ENCODE assay signal across 21 cellular contexts in genomic region chr9:86633904-86634303, GRCh38.
A peak's percentile ranks its signal among the peaks of the same experiment; 100 is the strongest.
DNase-seq lines count a peak whose midpoint lies in the region; TF ChIP-seq lines count a peak whose summit lies in the region.
"Had no signal": no experiment of that assay in that cellular context is flagged by ENCODE, and none has a peak within 500 bp of the region (broad histone marks: within the 10 kb centered on the region; RNA-seq: fewer than 3 reads in every experiment).

No MANE protein-coding gene starts in this region.

- no peak for TF ChIP-seq CTCF in nephron progenitor cell (IDR thresholded peaks at IDR 0.05)

- no peak overlapping the region for H3K4me2 ChIP-seq in neuronal stem cell (ENCODE audit: insufficient read depth, low read length, poor library complexity, severe bottlenecking)
- H3K4me2 ChIP-seq: A549; BLaER1 treated with 17β-estradiol and CSF1 and Interleukin-3, amounts not matched to agents 10 nM and 100 nM had no signal

- H2AFZ ChIP-seq in neuronal stem cell (ENCODE audit: low read length): no peak overlapping the region

- H4K91ac ChIP-seq in neuronal stem cell (ENCODE audit: low read depth, low read length, poor library complexity): no peak overlapping the region

- no peaks in the 10 kb centered on the region for H3K27me3 ChIP-seq in neuronal stem cell (ENCODE audit: control insufficient read depth in 3 of 3, insufficient read depth in 3 of 3, low read depth in 1 of 3, low read length in 3 of 3)
- H3K27me3 ChIP-seq: BLaER1 treated with 17β-estradiol and CSF1 and Interleukin-3, amounts not matched to agents 10 nM and 100 nM had no signal

- H3K4me3 ChIP-seq in neuronal stem cell (ENCODE audit: low read length in 2 of 2): no peak overlapping the region
- H3K4me3 ChIP-seq: A549; BLaER1 treated with 17β-estradiol and CSF1 and Interleukin-3, amounts not matched to agents 10 nM and 100 nM; GM12878 had no signal

- H3K79me1 ChIP-seq in neuronal stem cell (ENCODE audit: low read depth, low read length): no peaks in the 10 kb centered on the region

- no peak overlapping the region for H2BK15ac ChIP-seq in neuronal stem cell (ENCODE audit: low read length)

- no peak overlapping the region for H2BK120ac ChIP-seq in neuronal stem cell (ENCODE audit: low read depth, low read length)

- H3K4me3 Mint-ChIP-seq in nephron progenitor cell: no peak overlapping the region
- H3K4me3 Mint-ChIP-seq: B cell; CD4-positive, alpha-beta T cell; CD8-positive, alpha-beta T cell had no signal

- peaks cover 26% of the 10 kb centered on the region for H3K9me3 Mint-ChIP-seq in nephron progenitor cell
- H3K9me3 Mint-ChIP-seq: CD4-positive, alpha-beta T cell; CD8-positive, alpha-beta T cell had no signal

- no peak overlapping the region for H2BK5ac ChIP-seq in neuronal stem cell (ENCODE audit: low read length)

- H3K27me3 Mint-ChIP-seq in nephron progenitor cell (ENCODE audit: low read depth, poor library complexity): no peaks in the 10 kb centered on the region

- peak overlapping the region; percentile 16 for H2AK5ac ChIP-seq in neuronal stem cell (ENCODE audit: low read depth, low read length)

- peaks cover 2 to 8% of the 10 kb centered on the region in 2 donors for H3K4me1 ChIP-seq in neuronal stem cell (ENCODE audit: control insufficient read depth in 2 of 2, insufficient read depth in 1 of 2, low read depth in 1 of 2, low read length in 2 of 2)
- H3K4me1 ChIP-seq: A549; BLaER1 treated with 17β-estradiol and CSF1 and Interleukin-3, amounts not matched to agents 10 nM and 100 nM; Caco-2 had no signal

- peaks cover 0 to 2% of the 10 kb centered on the region in 2 donors for H3K9me3 ChIP-seq in neuronal stem cell (replicated peaks in 1 of 2; ENCODE audit: control insufficient read depth in 2 of 2, insufficient read depth in 1 of 2, low read depth in 1 of 2, low read length in 2 of 2)
- H3K9me3 ChIP-seq: A549, Caco-2 had no signal

- H3K36me3 Mint-ChIP-seq in nephron progenitor cell (ENCODE audit: low read depth): no peaks in the 10 kb centered on the region
- H3K36me3 Mint-ChIP-seq: CD8-positive, alpha-beta T cell had no signal

- H3K23ac ChIP-seq in neuronal stem cell (ENCODE audit: low read depth, low read length, poor library complexity): no peak overlapping the region

- H3K36me3 ChIP-seq in neuronal stem cell (replicated peaks in 1 of 2; ENCODE audit: control insufficient read depth in 2 of 2, insufficient read depth in 2 of 2, low read length in 2 of 2): no peaks in the 10 kb centered on the region
- H3K36me3 ChIP-seq: BLaER1 treated with 17β-estradiol and CSF1 and Interleukin-3, amounts not matched to agents 10 nM and 100 nM had no signal

- H2BK12ac ChIP-seq in neuronal stem cell (ENCODE audit: low read length): no peak overlapping the region

- WGBS in neuronal stem cell (ENCODE audit: extremely low coverage in 2 of 2, insufficient read length in 2 of 2, insufficient replicate concordance in 1 of 2), 2 donors: no CpG with 5 or more reads among the region's 3 CpGs

- peaks cover 44% of the 10 kb centered on the region for H3K4me1 Mint-ChIP-seq in nephron progenitor cell
- H3K4me1 Mint-ChIP-seq: B cell had no signal

- H4K8ac ChIP-seq in neuronal stem cell (ENCODE audit: low read depth, low read length): no peak overlapping the region

- in situ Hi-C loops in G401 (cut with HindIII; ENCODE audit: low sequenced_read_pairs): no loop called here

- H3K4ac ChIP-seq in neuronal stem cell (ENCODE audit: low read length): no peak overlapping the region

- H3K27ac ChIP-seq in neuronal stem cell (replicated peaks; ENCODE audit: low read length): no peak overlapping the region
- H3K27ac ChIP-seq: A549; BLaER1 treated with 17β-estradiol and CSF1 and Interleukin-3, amounts not matched to agents 10 nM and 100 nM; C4-2B had no signal

- H3K9ac ChIP-seq in neuronal stem cell (ENCODE audit: low read depth, low read length, poor library complexity): no peak overlapping the region
- H3K9ac ChIP-seq: BLaER1 treated with 17β-estradiol and CSF1 and Interleukin-3, amounts not matched to agents 10 nM and 100 nM had no signal

- peak overlapping the region; percentile 13 for H3K27ac Mint-ChIP-seq in nephron progenitor cell
- H3K27ac Mint-ChIP-seq: B cell; CD4-positive, alpha-beta T cell; CD8-positive, alpha-beta T cell had no signal

- H3K14ac ChIP-seq in neuronal stem cell (ENCODE audit: low read length): no peak overlapping the region

- DNase-seq in NCI-H1105 (lab: John Stamatoyannopoulos, UW): peak; percentile 20
- peak; percentile 84 for DNase-seq in left kidney (ENCODE audit: low read depth, low spot score)
- DNase-seq in nephron progenitor cell: no peak
- no peak for DNase-seq in neuronal stem cell (ENCODE audit: low spot score)
- no peak for DNase-seq in occipital lobe (lab: John Stamatoyannopoulos, UW)
- no peak for DNase-seq in G401 (ENCODE audit: low spot score)
- no peak for DNase-seq in cerebellar cortex (ENCODE audit: low spot score)
- DNase-seq in superior temporal gyrus (ENCODE audit: extremely low spot score): no peak
- DNase-seq: 8988T; AML-193; Caco-2; Calu3; CD4-positive, alpha-beta T cell; CD8-positive, alpha-beta T cell; DMS79 treated with DMSO at 0.1 percent for 48 hours; GDM1 had no signal

- no peak overlapping the region for H3K18ac ChIP-seq in neuronal stem cell (ENCODE audit: low read length)

Comparison
In these comparisons a context has a peak if more than half of its experiments do, and no peak if none do; other contexts are left out.
1. DNase-seq: peak in NCI-H1105 (single experiment) and left kidney (single experiment); none in nephron progenitor cell (single experiment), neuronal stem cell (single experiment), occipital lobe (single experiment), G401 (single experiment), cerebellar cortex (single experiment) and superior temporal gyrus (single experiment).